Comparison of ENCODE assay signal across 8 cellular contexts in genomic region chr5:172283020-172283861, GRCh38. TPM values are rescaled to one million over a fixed set of nuclear protein-coding genes. Genes with fewer than 3 reads are reported as not detected.
DNase-seq lines count a peak whose midpoint lies in the region; ATAC-seq and TF ChIP-seq lines count a peak whose summit lies in the region.

Gene UBTD2 (minus strand): TSS chr5:172283764. CDS start chr5:172283665, 99 bp downstream.

- no peaks in the 10 kb centered on the region for H3K27me3 ChIP-seq in left lung

- peaks cover 7% of the 10 kb centered on the region for H3K27me3 Mint-ChIP-seq in dendritic cell treated with granulocyte-macrophage colony-stimulating factor and Interleukin-4, amounts not matched to agents 40 ng/mL and 50 ng/mL, for 4 days

- no peaks in the 10 kb centered on the region for H3K9me3 ChIP-seq in left lung

- H3K4me3 ChIP-seq in left lung, result peak within 1 kb of the TSS; percentile 93

- H3K27ac ChIP-seq in left lung, result peak within 1 kb of the TSS; percentile 87 to 88

- peaks cover 0 to 35% of the 10 kb centered on the region in 2 donors for H3K4me1 ChIP-seq in left lung

- peaks cover 35% of the 10 kb centered on the region for H3K4me1 Mint-ChIP-seq in dendritic cell treated with granulocyte-macrophage colony-stimulating factor and Interleukin-4, amounts not matched to agents 40 ng/mL and 50 ng/mL, for 4 days (ENCODE audit: low read depth)

- DNase-seq in activated T-cell treated with anti-CD3 and anti-CD28 coated beads for 1 hour (ENCODE audit: low read depth) (peak; percentile 55), NCI-H2171 treated with DMSO at 0.1 percent for 48 hours (lab: John Stamatoyannopoulos, UW) (peak; percentile 51), left lung (peak; percentile 86 to 97)
- DNase-seq in activated T-cell treated with anti-CD3 and anti-CD28 coated beads, Interleukin-2, amount 50 U/mL, for 1 hour, result no peak
- DNase-seq in activated CD4-positive, alpha-beta T cell treated with anti-CD3 and anti-CD28 coated beads for 4 hours, result peak; percentile 66 to 75
- DNase-seq in stimulated activated CD4-positive, alpha-beta T cell treated with anti-CD3 and anti-CD28 coated beads, Interleukin-2, amount 100 ng/mL, for 48 hours, result peak; percentile 62 to 69

- intact Hi-C loops in dendritic cell treated with granulocyte-macrophage colony-stimulating factor and Interleukin-4, amounts not matched to agents 40 ng/mL and 50 ng/mL, for 4 days (cut with micrococcal nuclease), result loop anchor here (5.0 kb wide), 2 partner anchors 46 to 96 kb away; partner anchors contain the start of gene STK10
- intact Hi-C loops in left lung (cut with DNase I), result no loop called here

- peak within 1 kb of the TSS; percentile 94 for H3K27ac Mint-ChIP-seq in dendritic cell treated with granulocyte-macrophage colony-stimulating factor and Interleukin-4, amounts not matched to agents 40 ng/mL and 50 ng/mL, for 4 days

- peak; percentile 83 for ATAC-seq in HG02981 (IDR thresholded peaks at IDR 0.05; ENCODE audit: unreplicated experiment)
- ATAC-seq in left lung, result peak; percentile 84

- H3K4me3 Mint-ChIP-seq in dendritic cell treated with granulocyte-macrophage colony-stimulating factor and Interleukin-4, amounts not matched to agents 40 ng/mL and 50 ng/mL, for 4 days, result peak within 1 kb of the TSS; percentile 93

- no peaks in the 10 kb centered on the region for H3K36me3 ChIP-seq in left lung

- H3K36me3 Mint-ChIP-seq in dendritic cell treated with granulocyte-macrophage colony-stimulating factor and Interleukin-4, amounts not matched to agents 40 ng/mL and 50 ng/mL, for 4 days (ENCODE audit: low read depth), result peaks cover 25% of the 10 kb centered on the region

- TF ChIP-seq CTCF in left lung (IDR thresholded peaks at IDR 0.05), result peak; percentile 42 to 44

- no peaks in the 10 kb centered on the region for H3K9me3 Mint-ChIP-seq in dendritic cell treated with granulocyte-macrophage colony-stimulating factor and Interleukin-4, amounts not matched to agents 40 ng/mL and 50 ng/mL, for 4 days

RNA-seq across cellular contexts. Expression of gene UBTD2, which starts in this region (rescaled TPM):
- 10 to 100 TPM; 16.2 to 24.0 TPM for total RNA-seq in left lung
